In the genomic region with DNA sequence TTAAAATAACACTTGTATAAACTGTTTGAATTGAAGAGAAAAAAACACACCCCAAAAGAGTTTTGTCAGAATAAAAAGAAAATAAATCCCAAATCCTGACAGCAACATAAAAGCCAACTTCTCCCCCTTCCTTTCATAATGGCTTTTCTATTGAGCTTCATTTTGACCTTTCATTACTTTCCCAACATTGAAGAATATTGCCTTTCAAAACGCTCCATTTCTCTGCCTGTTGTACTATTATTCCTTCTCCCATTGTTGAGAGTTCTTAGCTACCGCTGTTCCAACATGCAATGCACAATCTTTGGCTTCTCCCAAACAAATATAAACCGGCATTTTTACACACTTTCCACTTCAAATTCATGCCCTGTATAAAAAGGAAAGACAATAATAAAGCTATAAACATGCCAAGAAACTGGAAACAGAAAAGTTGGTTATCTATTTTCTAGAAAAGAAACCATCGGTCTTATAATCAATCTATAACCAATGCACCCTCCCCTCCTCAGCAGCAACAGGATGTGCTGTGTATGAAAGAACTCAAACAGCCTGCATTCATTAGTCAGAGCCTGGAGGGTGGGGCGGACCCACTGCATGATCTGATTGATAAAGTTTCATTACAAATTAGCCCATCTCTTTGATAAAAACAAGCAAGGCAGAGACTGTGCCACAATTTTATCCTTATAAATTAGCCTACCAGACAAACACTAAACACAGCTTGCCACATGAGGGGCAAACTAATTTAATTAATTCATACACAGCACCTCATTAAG, we compare ENCODE assay signal across 15 cellular contexts.
DNase-seq lines count a peak whose midpoint lies in the region; ATAC-seq, FAIRE-seq and TF ChIP-seq lines count a peak whose summit lies in the region.
"Had no signal": no experiment of that assay in that cellular context is flagged by ENCODE, and none has a peak within 500 bp of the region (broad histone marks: within the 10 kb centered on the region; RNA-seq: fewer than 3 reads in every experiment).

No MANE protein-coding gene starts in this region.

- TF ChIP-seq CTCF in keratinocyte (optimal IDR thresholded peaks at IDR 0.05 in 1 of 3, IDR thresholded peaks at IDR 0.05 in 1 of 3, conservative IDR thresholded peaks at IDR 0.05 in 1 of 3; ENCODE audit: extremely low read depth in 1 of 3, insufficient read depth in 2 of 3, low read length in 3 of 3) (no peak), tibial artery (IDR thresholded peaks at IDR 0.05) (no peak)

- no peak overlapping the region for H3K4me3 ChIP-seq in H7 (ENCODE audit: insufficient read depth, low read depth, low read length)
- peak overlapping the region; percentile 35 for H3K4me3 ChIP-seq in adipocyte (ENCODE audit: low read length)
- H3K4me3 ChIP-seq in keratinocyte (ENCODE audit: control insufficient read depth in 2 of 3, extremely low read depth in 1 of 3, insufficient read depth in 2 of 3, low read depth in 1 of 3, low read length in 3 of 3): peak overlapping the region in 2 of 3 experiments; percentile 13 to 30
- no peak overlapping the region for H3K4me3 ChIP-seq in tibial artery
- H3K4me3 ChIP-seq: mucosa of descending colon, upper lobe of left lung had no signal

- dilution Hi-C loops in keratinocyte (cut with MboI; ENCODE audit: extremely low pct_ligation_motif_present, low sequenced_read_pairs): no loop called here

- no peaks in the 10 kb centered on the region for H3K27me3 ChIP-seq in H7 (ENCODE audit: control insufficient read depth, insufficient read depth, low read length)
- H3K27me3 ChIP-seq in adipocyte (replicated peaks; ENCODE audit: control insufficient read depth, insufficient read depth, low read length): no peaks in the 10 kb centered on the region
- no peaks in the 10 kb centered on the region for H3K27me3 ChIP-seq in keratinocyte (ENCODE audit: control insufficient read depth, extremely low read depth, insufficient read depth, low read length)
- H3K27me3 ChIP-seq in tibial artery: no peaks in the 10 kb centered on the region
- H3K27me3 ChIP-seq: upper lobe of left lung had no signal

- intact Hi-C loops in tibial artery (cut with DNase I; ENCODE audit: low total_unique reads): no loop called here
- intact Hi-C loops in activated T-helper 1 cell treated with anti-CD3 and anti-CD28 coated beads, Interleukin-12 subunit alpha, Interleukin-12 subunit beta, Interleukin-2, Interleukin-4 antibody, amounts not matched to agents 30 ng/mL and 10 ng/mL and 1 ng/mL, durations not matched to agents 14 hours and 24 hours and 36 hours (cut with micrococcal nuclease): no loop called here

- no peaks in the 10 kb centered on the region for H3K9me1 ChIP-seq in keratinocyte (ENCODE audit: control insufficient read depth, extremely low read depth, insufficient read depth, low read length)

- H3K79me2 ChIP-seq in keratinocyte (ENCODE audit: control insufficient read depth, insufficient read depth, low read length): no peaks in the 10 kb centered on the region

- ATAC-seq in HG02798 (IDR thresholded peaks at IDR 0.05; ENCODE audit: poor library complexity, unreplicated experiment): no peak
- ATAC-seq: mucosa of descending colon, Panc1 had no signal

- peak overlapping the region; percentile 50 for H2AFZ ChIP-seq in keratinocyte (ENCODE audit: control insufficient read depth, low read length)

- H3K36me3 ChIP-seq in H7 (replicated peaks; ENCODE audit: control insufficient read depth, insufficient read depth, low read length): no peaks in the 10 kb centered on the region
- H3K36me3 ChIP-seq in adipocyte (ENCODE audit: control insufficient read depth, insufficient read depth, low read length, severe bottlenecking): no peaks in the 10 kb centered on the region
- H3K36me3 ChIP-seq in keratinocyte (ENCODE audit: control insufficient read depth in 2 of 2, extremely low read depth in 1 of 2, insufficient read depth in 2 of 2, low read length in 2 of 2): no peaks in the 10 kb centered on the region
- no peaks in the 10 kb centered on the region for H3K36me3 ChIP-seq in tibial artery
- H3K36me3 ChIP-seq: upper lobe of left lung had no signal

- H3K9me3 Mint-ChIP-seq in activated T-helper 1 cell treated with anti-CD3 and anti-CD28 coated beads, Interleukin-12 subunit alpha, Interleukin-12 subunit beta, Interleukin-2, Interleukin-4 antibody, amounts not matched to agents 30 ng/mL and 10 ng/mL and 1 ng/mL, durations not matched to agents 14 hours and 24 hours and 36 hours: no peaks in the 10 kb centered on the region

- peak overlapping the region; percentile 78 for H3K9ac ChIP-seq in adipocyte (ENCODE audit: low read length)
- H3K9ac ChIP-seq in keratinocyte (ENCODE audit: control insufficient read depth, extremely low read depth, insufficient read depth, low read length): no peak overlapping the region

- H3K36me3 Mint-ChIP-seq in activated T-helper 1 cell treated with anti-CD3 and anti-CD28 coated beads, Interleukin-12 subunit alpha, Interleukin-12 subunit beta, Interleukin-2, Interleukin-4 antibody, amounts not matched to agents 30 ng/mL and 10 ng/mL and 1 ng/mL, durations not matched to agents 14 hours and 24 hours and 36 hours (ENCODE audit: low read depth): no peaks in the 10 kb centered on the region

- H3K4me1 ChIP-seq in adipocyte (ENCODE audit: control insufficient read depth, insufficient read depth, low read length): peaks cover 52% of the 10 kb centered on the region
- H3K4me1 ChIP-seq in keratinocyte (ENCODE audit: control insufficient read depth, extremely low read depth, insufficient read depth, low read length): peaks cover 31% of the 10 kb centered on the region
- peaks cover 0 to 54% (median 20%) of the 10 kb centered on the region in 4 donors for H3K4me1 ChIP-seq in tibial artery

- H3K4me1 Mint-ChIP-seq in activated T-helper 1 cell treated with anti-CD3 and anti-CD28 coated beads, Interleukin-12 subunit alpha, Interleukin-12 subunit beta, Interleukin-2, Interleukin-4 antibody, amounts not matched to agents 30 ng/mL and 10 ng/mL and 1 ng/mL, durations not matched to agents 14 hours and 24 hours and 36 hours (ENCODE audit: low read depth): no peaks in the 10 kb centered on the region

- H3K9me3 ChIP-seq in adipocyte (ENCODE audit: control insufficient read depth, low read length): no peaks in the 10 kb centered on the region
- H3K9me3 ChIP-seq in keratinocyte (ENCODE audit: control insufficient read depth, low read depth, low read length): no peaks in the 10 kb centered on the region
- H3K9me3 ChIP-seq in tibial artery: no peaks in the 10 kb centered on the region
- H3K9me3 ChIP-seq: mucosa of descending colon, upper lobe of left lung had no signal

- peaks cover 2% of the 10 kb centered on the region for H3K27me3 Mint-ChIP-seq in activated T-helper 1 cell treated with anti-CD3 and anti-CD28 coated beads, Interleukin-12 subunit alpha, Interleukin-12 subunit beta, Interleukin-2, Interleukin-4 antibody, amounts not matched to agents 30 ng/mL and 10 ng/mL and 1 ng/mL, durations not matched to agents 14 hours and 24 hours and 36 hours (ENCODE audit: insufficient read depth)

- no peak overlapping the region for H3K4me3 Mint-ChIP-seq in activated T-helper 1 cell treated with anti-CD3 and anti-CD28 coated beads, Interleukin-12 subunit alpha, Interleukin-12 subunit beta, Interleukin-2, Interleukin-4 antibody, amounts not matched to agents 30 ng/mL and 10 ng/mL and 1 ng/mL, durations not matched to agents 14 hours and 24 hours and 36 hours

- H3K27ac ChIP-seq in keratinocyte (ENCODE audit: control insufficient read depth, insufficient read depth, low read length): peak overlapping the region; percentile 54
- peak overlapping the region; percentile 60 to 67 for H3K27ac ChIP-seq in tibial artery

- peak overlapping the region; percentile 80 for H3K4me2 ChIP-seq in keratinocyte (ENCODE audit: control insufficient read depth, extremely low read depth, insufficient read depth, low read depth, low read length)

- no peak overlapping the region for H3K27ac Mint-ChIP-seq in activated T-helper 1 cell treated with anti-CD3 and anti-CD28 coated beads, Interleukin-12 subunit alpha, Interleukin-12 subunit beta, Interleukin-2, Interleukin-4 antibody, amounts not matched to agents 30 ng/mL and 10 ng/mL and 1 ng/mL, durations not matched to agents 14 hours and 24 hours and 36 hours

- peak; percentile 74 for FAIRE-seq in keratinocyte (lab: Jason Lieb, UNC)

- H4K20me1 ChIP-seq in keratinocyte (ENCODE audit: control insufficient read depth, extremely low read depth, insufficient read depth, low read length): no peaks in the 10 kb centered on the region

- peak; percentile 7 for DNase-seq in H7
- no peak for DNase-seq in adipocyte (ENCODE audit: low read depth)
- no peak for DNase-seq in keratinocyte (ENCODE audit: low read depth, low spot score)
- no peak for DNase-seq in tibial artery
- no peak for DNase-seq in NCI-H1092 (lab: John Stamatoyannopoulos, UW)
- DNase-seq in activated T-helper 1 cell treated with anti-CD3 and anti-CD28 coated beads, Interleukin-12 subunit alpha, Interleukin-12 subunit beta, Interleukin-2, Interleukin-4 antibody, amounts not matched to agents 30 ng/mL and 10 ng/mL and 1 ng/mL, durations not matched to agents 14 hours and 24 hours and 36 hours (ENCODE audit: low spot score): no peak
- DNase-seq: activated CD4-positive, alpha-beta T cell treated with anti-CD3 and anti-CD28 coated beads for 48 hours; C1 segment of cervical spinal cord; DND-41; mucosa of descending colon; NCI-H1436 treated with DMSO at 0.1 percent for 48 hours; posterior cingulate gyrus; upper lobe of left lung had no signal

Comparison
In these comparisons a context has a peak if more than half of its experiments do, and no peak if none do; other contexts are left out.
1. H3K4me3 ChIP-seq: peak in adipocyte (single experiment) and keratinocyte (2 of 3); none in H7 (single experiment) and tibial artery (0 of 2).